In the genomic region with DNA sequence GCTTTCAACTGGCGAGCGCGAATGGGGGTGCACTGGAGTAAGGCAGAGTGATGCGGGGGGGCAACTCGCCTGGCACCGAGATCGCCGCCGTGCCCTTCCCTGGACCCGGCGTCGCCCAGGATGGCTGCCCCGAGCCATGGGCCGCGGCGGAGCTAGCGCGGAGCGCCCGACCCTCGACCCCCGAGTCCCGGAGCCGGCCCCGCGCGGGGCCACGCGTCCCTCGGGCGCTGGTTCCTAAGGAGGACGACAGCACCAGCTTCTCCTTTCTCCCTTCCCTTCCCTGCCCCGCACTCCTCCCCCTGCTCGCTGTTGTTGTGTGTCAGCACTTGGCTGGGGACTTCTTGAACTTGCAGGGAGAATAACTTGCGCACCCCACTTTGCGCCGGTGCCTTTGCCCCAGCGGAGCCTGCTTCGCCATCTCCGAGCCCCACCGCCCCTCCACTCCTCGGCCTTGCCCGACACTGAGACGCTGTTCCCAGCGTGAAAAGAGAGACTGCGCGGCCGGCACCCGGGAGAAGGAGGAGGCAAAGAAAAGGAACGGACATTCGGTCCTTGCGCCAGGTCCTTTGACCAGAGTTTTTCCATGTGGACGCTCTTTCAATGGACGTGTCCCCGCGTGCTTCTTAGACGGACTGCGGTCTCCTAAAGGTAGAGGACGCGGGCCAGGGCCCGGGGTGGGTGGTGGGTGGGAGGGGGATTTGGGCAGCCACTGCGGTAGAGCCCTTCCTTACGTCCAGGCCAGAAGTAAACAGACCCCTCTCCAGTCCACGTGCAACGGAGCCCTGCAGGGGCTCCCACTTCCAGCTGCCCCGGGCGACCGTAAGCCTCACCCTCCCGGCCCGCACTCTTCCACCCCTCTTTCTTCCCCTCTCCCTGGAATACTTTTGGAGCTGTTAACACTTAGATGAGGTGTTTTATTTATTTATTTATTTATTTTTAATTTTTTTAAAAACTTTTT, we compare ENCODE assay signal across 8 cellular contexts. TPM values are rescaled to one million over a fixed set of nuclear protein-coding genes. Genes with fewer than 3 reads are reported as not detected.
DNase-seq lines count a peak whose midpoint lies in the region; ATAC-seq and TF ChIP-seq lines count a peak whose summit lies in the region.

No MANE protein-coding gene starts in this region.

- WGBS in smooth muscle cell (ENCODE audit: low lambda C conversion rate) = 1% methylated on average over 58 of the region's 70 CpGs

- H3K27me3 ChIP-seq in H7 (ENCODE audit: control insufficient read depth, insufficient read depth, low read length) (peaks cover 47% of the 10 kb centered on the region), smooth muscle cell (ENCODE audit: low read depth) (no peaks in the 10 kb centered on the region)

- H3K4me3 ChIP-seq in AG10803 (ENCODE audit: low read length) = peak overlapping the region; percentile 63
- peak overlapping the region; percentile 73 for H3K4me3 ChIP-seq in H7 (ENCODE audit: insufficient read depth, low read depth, low read length)
- H3K4me3 ChIP-seq in iPS-18c (ENCODE audit: insufficient read depth, low read depth, low read length) = peak overlapping the region; percentile 90
- H3K4me3 ChIP-seq in smooth muscle cell = peak overlapping the region; percentile 79

- no peak overlapping the region for H3K9ac ChIP-seq in smooth muscle cell (ENCODE audit: low read depth)

- ATAC-seq in HG03442 (IDR thresholded peaks at IDR 0.05; ENCODE audit: unreplicated experiment) (no peak), HG02571 (IDR thresholded peaks at IDR 0.05; ENCODE audit: unreplicated experiment) (no peak)

- no peaks in the 10 kb centered on the region for H3K36me3 ChIP-seq in H7 (replicated peaks; ENCODE audit: control insufficient read depth, insufficient read depth, low read length)
- no peaks in the 10 kb centered on the region for H3K36me3 ChIP-seq in smooth muscle cell (ENCODE audit: low read depth)

- H3K27ac ChIP-seq in smooth muscle cell (ENCODE audit: low read depth) = no peak overlapping the region

- H3K9me3 ChIP-seq in iPS-18c (ENCODE audit: control insufficient read depth, insufficient read depth, low read length) (peaks cover 2% of the 10 kb centered on the region), smooth muscle cell (replicated peaks; ENCODE audit: low read depth) (no peaks in the 10 kb centered on the region)

- no peak for DNase-seq in AG10803 (ENCODE audit: low read depth)
- DNase-seq in H7 = peak; percentile 66
- peak; percentile 58 for DNase-seq in astrocyte of the hippocampus (ENCODE audit: low read depth, low spot score)
- no peak for DNase-seq in smooth muscle cell (lab: John Stamatoyannopoulos, UW; ENCODE audit: unreplicated experiment)
- no peak for DNase-seq in NCI-H1694 treated with DMSO at 0.1 percent for 48 hours (lab: John Stamatoyannopoulos, UW)

- H3K79me2 ChIP-seq in smooth muscle cell (ENCODE audit: low read depth) = peaks cover 24% of the 10 kb centered on the region

- H3F3A ChIP-seq in smooth muscle cell (ENCODE audit: low read depth) = no peaks in the 10 kb centered on the region

- H2AFZ ChIP-seq in smooth muscle cell (ENCODE audit: low read depth) = peak overlapping the region; percentile 68

- no peak for TF ChIP-seq CTCF in AG10803 (conservative IDR thresholded peaks at IDR 0.05; ENCODE audit: low read length)
- no peak for TF ChIP-seq CTCF in smooth muscle cell (IDR thresholded peaks at IDR 0.05; ENCODE audit: borderline replicate concordance, insufficient read depth, poor library complexity, severe bottlenecking)

- H4K20me1 ChIP-seq in smooth muscle cell (ENCODE audit: low read depth) = peaks cover 12% of the 10 kb centered on the region

- H3K4me2 ChIP-seq in smooth muscle cell = peak overlapping the region; percentile 85

- H3K4me1 ChIP-seq in smooth muscle cell (ENCODE audit: low read depth) = peaks cover 6% of the 10 kb centered on the region

RNA-seq across cellular contexts. Expression of gene BMP2, which starts 1.0 kb away (rescaled TPM):
- 5.9 and 13.0 TPM in 2 replicates for total RNA-seq in H7 (2014; rRNA removed; shearing (Covaris generic))
- total RNA-seq in smooth muscle cell = 9.3 and 17.8 TPM in 2 replicates
- polyA plus RNA-seq in smooth muscle cell = 10.6 and 27.6 TPM in 2 replicates

Comparison
In these comparisons a context has a peak if more than half of its experiments do, and no peak if none do; other contexts are left out.
1. DNase-seq: peak in H7 (single experiment) and astrocyte of the hippocampus (single experiment); none in AG10803 (single experiment), smooth muscle cell (single experiment) and NCI-H1694 treated with DMSO at 0.1 percent for 48 hours (single experiment).
2. Peak in every context shown above with its lines, with median percentiles within 50 percentile points of each other: H3K4me3 ChIP-seq.